ENCODE assay signal across 1 cellular context in the genomic region with DNA sequence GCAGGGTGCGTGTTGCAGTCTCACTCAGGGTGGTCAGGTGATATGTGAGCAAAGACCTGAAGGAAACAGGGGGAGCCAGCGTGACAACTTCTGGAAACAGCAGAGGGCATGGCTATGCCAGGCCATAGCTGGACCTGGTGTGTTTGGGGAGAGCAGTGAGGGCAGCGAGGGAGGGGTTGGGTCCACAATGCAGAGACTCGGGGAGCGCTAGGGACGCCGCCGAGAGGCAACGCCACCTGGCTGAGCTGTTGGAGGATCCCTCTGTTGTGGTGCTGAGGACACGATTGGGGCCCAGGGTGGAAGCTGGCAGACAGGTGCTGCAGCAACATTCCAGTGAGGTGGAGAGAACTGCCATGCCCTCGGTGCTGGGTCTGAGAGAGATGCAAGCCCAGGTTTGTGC.
TF ChIP-seq lines count a peak whose summit lies in the region.

No MANE protein-coding gene starts in this region.

TF ChIP-seq in GM12878, 131 proteins besides CTCF, POLR2A, EP300 and RAD21:
- no peak for TF ChIP-seq SRF (IDR thresholded peaks at IDR 0.05; ENCODE audit: low read depth in 2 of 2, low read length in 2 of 2)
- TF ChIP-seq PAX5 (IDR thresholded peaks at IDR 0.05; ENCODE audit: borderline replicate concordance, low read depth, low read length): no peak
- no peak for TF ChIP-seq MYC (IDR thresholded peaks at IDR 0.05; ENCODE audit: insufficient read depth, insufficient read length, insufficient replicate concordance, low read length, severe bottlenecking)
- no peak for TF ChIP-seq EGR1 (IDR thresholded peaks at IDR 0.05; ENCODE audit: borderline replicate concordance in 1 of 2, low read depth in 2 of 2, low read length in 2 of 2)
- no peak for TF ChIP-seq RFX5 (IDR thresholded peaks at IDR 0.05; ENCODE audit: low read depth, low read length)
- TF ChIP-seq RUNX3 (IDR thresholded peaks at IDR 0.05; ENCODE audit: low read length): no peak
- no peak for TF ChIP-seq DPF2 (IDR thresholded peaks at IDR 0.05)
- TF ChIP-seq, protein P1, sequence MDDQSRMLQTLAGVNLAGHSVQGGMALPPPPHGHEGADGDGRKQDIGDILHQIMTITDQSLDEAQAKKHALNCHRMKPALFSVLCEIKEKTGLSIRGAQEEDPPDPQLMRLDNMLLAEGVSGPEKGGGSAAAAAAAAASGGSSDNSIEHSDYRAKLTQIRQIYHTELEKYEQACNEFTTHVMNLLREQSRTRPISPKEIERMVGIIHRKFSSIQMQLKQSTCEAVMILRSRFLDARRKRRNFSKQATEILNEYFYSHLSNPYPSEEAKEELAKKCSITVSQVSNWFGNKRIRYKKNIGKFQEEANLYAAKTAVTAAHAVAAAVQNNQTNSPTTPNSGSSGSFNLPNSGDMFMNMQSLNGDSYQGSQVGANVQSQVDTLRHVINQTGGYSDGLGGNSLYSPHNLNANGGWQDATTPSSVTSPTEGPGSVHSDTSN (IDR thresholded peaks at IDR 0.05; ENCODE audit: insufficient replicate concordance, low read depth, low read length): no peak
TF ChIP-seq in GM12878: peak in this region for 0.
